Comparison of ENCODE assay signal across 8 cellular contexts in the genomic region with DNA sequence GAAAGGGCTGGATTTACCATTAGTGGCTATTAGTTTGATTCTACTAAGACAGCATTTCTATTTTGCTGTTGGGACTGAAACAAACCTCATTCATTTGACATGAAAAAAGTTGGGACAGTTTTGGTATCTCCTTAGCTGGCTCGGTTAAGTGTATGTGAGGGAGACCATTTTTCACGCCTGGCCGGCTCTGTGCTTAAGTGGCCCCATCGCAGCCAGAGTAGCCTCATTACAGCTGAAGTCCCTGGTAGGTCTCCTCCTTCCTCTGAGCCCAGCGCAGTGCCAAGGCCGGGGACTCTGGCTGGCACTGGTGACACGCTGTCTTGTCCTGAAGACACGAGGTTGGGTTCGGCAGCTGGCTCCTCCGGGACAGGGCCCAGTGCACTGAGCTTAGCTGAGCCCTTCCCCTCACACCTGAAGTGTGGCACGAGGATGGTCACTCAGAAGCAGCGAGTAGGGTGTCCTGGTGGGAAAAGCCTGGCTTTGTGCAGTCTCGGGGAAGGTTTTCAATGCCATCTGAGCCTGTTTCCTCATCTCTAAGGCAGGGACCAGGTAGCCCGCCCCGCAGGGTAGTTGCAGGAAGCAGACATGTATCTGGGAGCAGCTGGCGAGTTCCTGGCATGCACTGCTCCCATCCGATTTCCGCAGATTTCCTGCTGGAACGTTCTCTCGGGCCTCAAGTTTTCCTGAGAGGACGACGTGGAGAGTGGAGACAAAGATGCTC.
DNase-seq lines count a peak whose midpoint lies in the region; ATAC-seq and TF ChIP-seq lines count a peak whose summit lies in the region.

No MANE protein-coding gene starts in this region.

- peaks cover 23% of the 10 kb centered on the region for H3K4me1 Mint-ChIP-seq in activated CD4-positive, alpha-beta T cell treated with anti-CD3 and anti-CD28 coated beads for 36 hours

- peak overlapping the region; percentile 90 for H2AFZ ChIP-seq in parathyroid adenoma

- POLR2A ChIA-PET in activated CD4-positive, alpha-beta T cell treated with anti-CD3 and anti-CD28 coated beads for 36 hours (lab: Charles Lee): interaction anchor here (0.5 to 2.0 kb wide), 8 partner anchors 8 to 296 kb away, joined by 3 to 15 read pairs (median 3); a partner anchor contains a TSS
- POLR2A ChIA-PET in HEK293T (lab: Yijun Ruan, JAX): interaction anchor here (0.6 to 2.7 kb wide), 17 partner anchors 9 to 296 kb away, joined by 3 to 30 read pairs (median 6); a partner anchor contains a TSS

- no peak for ATAC-seq in activated CD4-positive, alpha-beta T cell treated with anti-CD3 and anti-CD28 coated beads for 36 hours
- peak; percentile 25 for ATAC-seq in HG02852 (IDR thresholded peaks at IDR 0.05; ENCODE audit: unreplicated experiment)

- no peaks in the 10 kb centered on the region for H3K36me3 Mint-ChIP-seq in activated CD4-positive, alpha-beta T cell treated with anti-CD3 and anti-CD28 coated beads for 36 hours (ENCODE audit: low read depth)

- CTCF ChIA-PET in activated CD4-positive, alpha-beta T cell treated with anti-CD3 and anti-CD28 coated beads for 36 hours (lab: Charles Lee): interaction anchor here (0.6 to 2.0 kb wide), 12 partner anchors 9 to 348 kb away, joined by 3 to 7 read pairs (median 4); no protein-coding TSS in a partner anchor
- CTCF ChIA-PET in HEK293T (lab: Yijun Ruan, JAX): interaction anchor here (0.6 to 1.3 kb wide), 4 partner anchors 20 to 103 kb away, joined by 3 to 4 read pairs (median 4); no protein-coding TSS in a partner anchor

- DNase-seq in activated CD4-positive, alpha-beta T cell treated with anti-CD3 and anti-CD28 coated beads for 36 hours: no peak
- no peak for DNase-seq in activated CD4-positive, alpha-beta T cell treated with anti-CD3 and anti-CD28 coated beads for 4 hours
- no peak for DNase-seq in SK-N-MC (ENCODE audit: low read depth, low spot score)
- no peak for DNase-seq in epithelial cell of prostate (ENCODE audit: low read depth, low spot score)
- no peak for DNase-seq in HEK293T (ENCODE audit: extremely low spot score)
- no peak for DNase-seq in pons (ENCODE audit: low spot score)

- H3K4me2 ChIP-seq in parathyroid adenoma (ENCODE audit: low read length): peak overlapping the region; percentile 84

- H3K9me3 ChIP-seq in SK-N-MC (ENCODE audit: low read depth, low read length): no peaks in the 10 kb centered on the region
- H3K9me3 ChIP-seq in parathyroid adenoma (ENCODE audit: control insufficient read depth, low read length): no peaks in the 10 kb centered on the region

- H3K27ac Mint-ChIP-seq in activated CD4-positive, alpha-beta T cell treated with anti-CD3 and anti-CD28 coated beads for 36 hours: peak overlapping the region; percentile 89

- H3K4me1 ChIP-seq in parathyroid adenoma: no peaks in the 10 kb centered on the region

- H3K27me3 Mint-ChIP-seq in activated CD4-positive, alpha-beta T cell treated with anti-CD3 and anti-CD28 coated beads for 36 hours: no peaks in the 10 kb centered on the region

- peak overlapping the region; percentile 85 for H3K4me3 ChIP-seq in SK-N-MC
- peak overlapping the region; percentile 61 for H3K4me3 ChIP-seq in parathyroid adenoma (ENCODE audit: low read depth, low read length)

- no peaks in the 10 kb centered on the region for H3K79me2 ChIP-seq in parathyroid adenoma

- H3K27ac ChIP-seq in SK-N-MC (no peak overlapping the region), epithelial cell of prostate (peak overlapping the region; percentile 87), parathyroid adenoma (peak overlapping the region; percentile 39)

- no peaks in the 10 kb centered on the region for H3K36me3 ChIP-seq in SK-N-MC (ENCODE audit: insufficient read depth, low read length)
- H3K36me3 ChIP-seq in parathyroid adenoma (ENCODE audit: control insufficient read depth, insufficient read depth, low read length): no peaks in the 10 kb centered on the region

- no peaks in the 10 kb centered on the region for H3K27me3 ChIP-seq in parathyroid adenoma (ENCODE audit: control insufficient read depth, insufficient read depth, low read length)

- peak overlapping the region; percentile 88 for H3K4me3 Mint-ChIP-seq in activated CD4-positive, alpha-beta T cell treated with anti-CD3 and anti-CD28 coated beads for 36 hours

- intact Hi-C loops in activated CD4-positive, alpha-beta T cell treated with anti-CD3 and anti-CD28 coated beads for 36 hours (cut with DNase I, micrococcal nuclease): loop anchor here (1.0 to 10.0 kb wide), 6 partner anchors 296 to 1242 kb away; a partner anchor contains a TSS

- peak overlapping the region; percentile 84 for H3K9ac ChIP-seq in SK-N-MC (ENCODE audit: insufficient read length)
- no peak overlapping the region for H3K9ac ChIP-seq in parathyroid adenoma

- TF ChIP-seq CTCF in parathyroid adenoma (IDR thresholded peaks at IDR 0.05): no peak

- peaks cover 6% of the 10 kb centered on the region for H3K9me3 Mint-ChIP-seq in activated CD4-positive, alpha-beta T cell treated with anti-CD3 and anti-CD28 coated beads for 36 hours (ENCODE audit: low read depth)

TF ChIP-seq in HEK293T, 16 proteins besides CTCF, POLR2A, EP300 and RAD21:
- TF ChIP-seq SP1 (IDR thresholded peaks at IDR 0.05): no peak
- TF ChIP-seq L3MBTL2 (conservative IDR thresholded peaks at IDR 0.05): no peak
- no peak for TF ChIP-seq ARNT (IDR thresholded peaks at IDR 0.05)
- TF ChIP-seq SUZ12 (IDR thresholded peaks at IDR 0.05): no peak
TF ChIP-seq in HEK293T: peak in this region for 0.
